1 cellular context compared by ENCODE assay signal in the genomic region with DNA sequence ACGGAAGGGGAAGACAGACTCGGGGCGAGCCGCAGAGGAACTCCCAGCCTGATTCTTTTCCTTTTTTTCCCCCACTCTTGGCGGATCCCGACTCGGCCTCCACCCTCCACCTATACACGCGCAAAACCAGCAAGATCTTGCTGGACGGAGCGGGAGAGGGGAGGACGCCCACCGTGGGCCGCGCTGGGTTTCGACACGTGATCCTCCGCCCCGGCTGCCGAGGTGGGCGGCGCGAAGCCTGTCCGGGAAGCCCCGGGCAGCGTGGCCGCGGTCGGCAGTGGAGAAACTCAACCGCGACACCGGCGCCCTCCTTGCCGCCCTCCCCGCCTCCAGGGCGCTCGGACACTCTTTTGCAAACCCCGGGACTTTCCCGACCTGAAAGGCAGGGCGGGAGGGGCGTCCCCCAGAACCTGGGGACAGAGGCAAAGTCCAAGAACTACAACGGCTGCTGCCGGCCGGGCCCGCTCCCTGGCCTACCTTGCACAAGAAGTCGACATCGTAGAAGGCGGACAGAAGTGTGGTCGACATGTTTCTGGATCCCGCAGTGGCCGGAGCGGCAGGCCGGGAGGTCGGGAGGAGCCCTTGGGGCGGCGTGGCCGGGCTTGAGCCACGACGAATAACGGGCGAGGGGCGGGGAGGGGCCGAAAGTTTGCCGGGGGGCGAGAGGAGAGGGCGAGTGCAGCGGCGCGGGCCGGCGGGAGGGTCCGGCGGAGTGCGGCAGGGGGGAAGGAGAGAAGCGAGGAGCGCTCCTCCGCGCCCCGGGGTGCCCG.
TF ChIP-seq lines count a peak whose summit lies in the region.

No MANE protein-coding gene starts in this region.

TF ChIP-seq in HepG2, 621 proteins besides CTCF, POLR2A, EP300 and RAD21 (continued from another document and continues in another):
- TF ChIP-seq, protein P1, sequence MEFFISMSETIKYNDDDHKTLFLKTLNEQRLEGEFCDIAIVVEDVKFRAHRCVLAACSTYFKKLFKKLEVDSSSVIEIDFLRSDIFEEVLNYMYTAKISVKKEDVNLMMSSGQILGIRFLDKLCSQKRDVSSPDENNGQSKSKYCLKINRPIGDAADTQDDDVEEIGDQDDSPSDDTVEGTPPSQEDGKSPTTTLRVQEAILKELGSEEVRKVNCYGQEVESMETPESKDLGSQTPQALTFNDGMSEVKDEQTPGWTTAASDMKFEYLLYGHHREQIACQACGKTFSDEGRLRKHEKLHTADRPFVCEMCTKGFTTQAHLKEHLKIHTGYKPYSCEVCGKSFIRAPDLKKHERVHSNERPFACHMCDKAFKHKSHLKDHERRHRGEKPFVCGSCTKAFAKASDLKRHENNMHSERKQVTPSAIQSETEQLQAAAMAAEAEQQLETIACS (CRISPR knock-in tag; IDR thresholded peaks at IDR 0.05): no peak; the same call in 1 of the 2 replicates
- TF ChIP-seq, protein P2, sequence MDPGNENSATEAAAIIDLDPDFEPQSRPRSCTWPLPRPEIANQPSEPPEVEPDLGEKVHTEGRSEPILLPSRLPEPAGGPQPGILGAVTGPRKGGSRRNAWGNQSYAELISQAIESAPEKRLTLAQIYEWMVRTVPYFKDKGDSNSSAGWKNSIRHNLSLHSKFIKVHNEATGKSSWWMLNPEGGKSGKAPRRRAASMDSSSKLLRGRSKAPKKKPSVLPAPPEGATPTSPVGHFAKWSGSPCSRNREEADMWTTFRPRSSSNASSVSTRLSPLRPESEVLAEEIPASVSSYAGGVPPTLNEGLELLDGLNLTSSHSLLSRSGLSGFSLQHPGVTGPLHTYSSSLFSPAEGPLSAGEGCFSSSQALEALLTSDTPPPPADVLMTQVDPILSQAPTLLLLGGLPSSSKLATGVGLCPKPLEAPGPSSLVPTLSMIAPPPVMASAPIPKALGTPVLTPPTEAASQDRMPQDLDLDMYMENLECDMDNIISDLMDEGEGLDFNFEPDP (CRISPR knock-in tag; conservative IDR thresholded peaks at IDR 0.05): no peak
- TF ChIP-seq MAF1 (CRISPR knock-in tag; IDR thresholded peaks at IDR 0.05; ENCODE audit: borderline replicate concordance) (no peak), SRY (CRISPR knock-in tag; IDR thresholded peaks at IDR 0.05) (no peak), RAD51 (IDR thresholded peaks at IDR 0.05; ENCODE audit: borderline replicate concordance) (no peak; the same call in 1 of the 2 replicates), ZNF530 (CRISPR knock-in tag; IDR thresholded peaks at IDR 0.05; ENCODE audit: low read depth) (no peak), ZNF772 (CRISPR knock-in tag; IDR thresholded peaks at IDR 0.05) (0 out of 2 replicates have a peak, but pooled peaks have one; percentile 5), ZNF441 (CRISPR knock-in tag; IDR thresholded peaks at IDR 0.05; ENCODE audit: borderline replicate concordance) (0 out of 2 replicates have a peak, but pooled peaks have one; percentile 54), HDAC6 (IDR thresholded peaks at IDR 0.05; ENCODE audit: low read depth, low read length) (no peak), CBX5 (CRISPR knock-in tag; IDR thresholded peaks at IDR 0.05; ENCODE audit: borderline replicate concordance) (no peak; the same call in none of the 2 replicates), ZNF329 (CRISPR knock-in tag; IDR thresholded peaks at IDR 0.05; ENCODE audit: low read depth) (peak; percentile 62), ATF1 (CRISPR knock-in tag; IDR thresholded peaks at IDR 0.05) (no peak), ZNF850 (CRISPR knock-in tag; conservative IDR thresholded peaks at IDR 0.05) (no peak), TOE1 (CRISPR knock-in tag; IDR thresholded peaks at IDR 0.05) (no peak; the same call in 1 of the 2 replicates), ARNTL (CRISPR knock-in tag; IDR thresholded peaks at IDR 0.05) (no peak; the same call in 1 of the 2 replicates), SMAD9 (CRISPR knock-in tag; IDR thresholded peaks at IDR 0.05) (no peak; the same call in 1 of the 2 replicates), ZNF207 (IDR thresholded peaks at IDR 0.05; ENCODE audit: borderline replicate concordance) (no peak), TGIF2 (CRISPR knock-in tag; IDR thresholded peaks at IDR 0.05) (0 out of 2 replicates have a peak, but pooled peaks have one; percentile 59), ZBTB20 (CRISPR knock-in tag; IDR thresholded peaks at IDR 0.05; ENCODE audit: borderline replicate concordance, low read depth) (no peak; the same call in 1 of the 2 replicates), ELF1 (CRISPR knock-in tag; IDR thresholded peaks at IDR 0.05) (no peak; the same call in 1 of the 2 replicates)
- TF ChIP-seq, protein P3, sequence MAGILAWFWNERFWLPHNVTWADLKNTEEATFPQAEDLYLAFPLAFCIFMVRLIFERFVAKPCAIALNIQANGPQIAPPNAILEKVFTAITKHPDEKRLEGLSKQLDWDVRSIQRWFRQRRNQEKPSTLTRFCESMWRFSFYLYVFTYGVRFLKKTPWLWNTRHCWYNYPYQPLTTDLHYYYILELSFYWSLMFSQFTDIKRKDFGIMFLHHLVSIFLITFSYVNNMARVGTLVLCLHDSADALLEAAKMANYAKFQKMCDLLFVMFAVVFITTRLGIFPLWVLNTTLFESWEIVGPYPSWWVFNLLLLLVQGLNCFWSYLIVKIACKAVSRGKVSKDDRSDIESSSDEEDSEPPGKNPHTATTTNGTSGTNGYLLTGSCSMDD (CRISPR knock-in tag; IDR thresholded peaks at IDR 0.05): no peak
- TF ChIP-seq, protein P4, sequence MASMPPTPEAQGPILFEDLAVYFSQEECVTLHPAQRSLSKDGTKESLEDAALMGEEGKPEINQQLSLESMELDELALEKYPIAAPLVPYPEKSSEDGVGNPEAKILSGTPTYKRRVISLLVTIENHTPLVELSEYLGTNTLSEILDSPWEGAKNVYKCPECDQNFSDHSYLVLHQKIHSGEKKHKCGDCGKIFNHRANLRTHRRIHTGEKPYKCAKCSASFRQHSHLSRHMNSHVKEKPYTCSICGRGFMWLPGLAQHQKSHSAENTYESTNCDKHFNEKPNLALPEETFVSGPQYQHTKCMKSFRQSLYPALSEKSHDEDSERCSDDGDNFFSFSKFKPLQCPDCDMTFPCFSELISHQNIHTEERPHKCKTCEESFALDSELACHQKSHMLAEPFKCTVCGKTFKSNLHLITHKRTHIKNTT (CRISPR knock-in tag; IDR thresholded peaks at IDR 0.05): no peak
- TF ChIP-seq, protein P5, sequence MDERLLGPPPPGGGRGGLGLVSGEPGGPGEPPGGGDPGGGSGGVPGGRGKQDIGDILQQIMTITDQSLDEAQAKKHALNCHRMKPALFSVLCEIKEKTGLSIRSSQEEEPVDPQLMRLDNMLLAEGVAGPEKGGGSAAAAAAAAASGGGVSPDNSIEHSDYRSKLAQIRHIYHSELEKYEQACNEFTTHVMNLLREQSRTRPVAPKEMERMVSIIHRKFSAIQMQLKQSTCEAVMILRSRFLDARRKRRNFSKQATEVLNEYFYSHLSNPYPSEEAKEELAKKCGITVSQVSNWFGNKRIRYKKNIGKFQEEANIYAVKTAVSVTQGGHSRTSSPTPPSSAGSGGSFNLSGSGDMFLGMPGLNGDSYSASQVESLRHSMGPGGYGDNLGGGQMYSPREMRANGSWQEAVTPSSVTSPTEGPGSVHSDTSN (CRISPR knock-in tag; IDR thresholded peaks at IDR 0.05): no peak
- TF ChIP-seq, protein P6, sequence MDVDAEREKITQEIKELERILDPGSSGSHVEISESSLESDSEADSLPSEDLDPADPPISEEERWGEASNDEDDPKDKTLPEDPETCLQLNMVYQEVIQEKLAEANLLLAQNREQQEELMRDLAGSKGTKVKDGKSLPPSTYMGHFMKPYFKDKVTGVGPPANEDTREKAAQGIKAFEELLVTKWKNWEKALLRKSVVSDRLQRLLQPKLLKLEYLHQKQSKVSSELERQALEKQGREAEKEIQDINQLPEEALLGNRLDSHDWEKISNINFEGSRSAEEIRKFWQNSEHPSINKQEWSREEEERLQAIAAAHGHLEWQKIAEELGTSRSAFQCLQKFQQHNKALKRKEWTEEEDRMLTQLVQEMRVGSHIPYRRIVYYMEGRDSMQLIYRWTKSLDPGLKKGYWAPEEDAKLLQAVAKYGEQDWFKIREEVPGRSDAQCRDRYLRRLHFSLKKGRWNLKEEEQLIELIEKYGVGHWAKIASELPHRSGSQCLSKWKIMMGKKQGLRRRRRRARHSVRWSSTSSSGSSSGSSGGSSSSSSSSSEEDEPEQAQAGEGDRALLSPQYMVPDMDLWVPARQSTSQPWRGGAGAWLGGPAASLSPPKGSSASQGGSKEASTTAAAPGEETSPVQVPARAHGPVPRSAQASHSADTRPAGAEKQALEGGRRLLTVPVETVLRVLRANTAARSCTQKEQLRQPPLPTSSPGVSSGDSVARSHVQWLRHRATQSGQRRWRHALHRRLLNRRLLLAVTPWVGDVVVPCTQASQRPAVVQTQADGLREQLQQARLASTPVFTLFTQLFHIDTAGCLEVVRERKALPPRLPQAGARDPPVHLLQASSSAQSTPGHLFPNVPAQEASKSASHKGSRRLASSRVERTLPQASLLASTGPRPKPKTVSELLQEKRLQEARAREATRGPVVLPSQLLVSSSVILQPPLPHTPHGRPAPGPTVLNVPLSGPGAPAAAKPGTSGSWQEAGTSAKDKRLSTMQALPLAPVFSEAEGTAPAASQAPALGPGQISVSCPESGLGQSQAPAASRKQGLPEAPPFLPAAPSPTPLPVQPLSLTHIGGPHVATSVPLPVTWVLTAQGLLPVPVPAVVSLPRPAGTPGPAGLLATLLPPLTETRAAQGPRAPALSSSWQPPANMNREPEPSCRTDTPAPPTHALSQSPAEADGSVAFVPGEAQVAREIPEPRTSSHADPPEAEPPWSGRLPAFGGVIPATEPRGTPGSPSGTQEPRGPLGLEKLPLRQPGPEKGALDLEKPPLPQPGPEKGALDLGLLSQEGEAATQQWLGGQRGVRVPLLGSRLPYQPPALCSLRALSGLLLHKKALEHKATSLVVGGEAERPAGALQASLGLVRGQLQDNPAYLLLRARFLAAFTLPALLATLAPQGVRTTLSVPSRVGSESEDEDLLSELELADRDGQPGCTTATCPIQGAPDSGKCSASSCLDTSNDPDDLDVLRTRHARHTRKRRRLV (CRISPR knock-in tag; IDR thresholded peaks at IDR 0.05): 0 out of 2 replicates have a peak, but pooled peaks have one; percentile 23
- TF ChIP-seq, protein P7, sequence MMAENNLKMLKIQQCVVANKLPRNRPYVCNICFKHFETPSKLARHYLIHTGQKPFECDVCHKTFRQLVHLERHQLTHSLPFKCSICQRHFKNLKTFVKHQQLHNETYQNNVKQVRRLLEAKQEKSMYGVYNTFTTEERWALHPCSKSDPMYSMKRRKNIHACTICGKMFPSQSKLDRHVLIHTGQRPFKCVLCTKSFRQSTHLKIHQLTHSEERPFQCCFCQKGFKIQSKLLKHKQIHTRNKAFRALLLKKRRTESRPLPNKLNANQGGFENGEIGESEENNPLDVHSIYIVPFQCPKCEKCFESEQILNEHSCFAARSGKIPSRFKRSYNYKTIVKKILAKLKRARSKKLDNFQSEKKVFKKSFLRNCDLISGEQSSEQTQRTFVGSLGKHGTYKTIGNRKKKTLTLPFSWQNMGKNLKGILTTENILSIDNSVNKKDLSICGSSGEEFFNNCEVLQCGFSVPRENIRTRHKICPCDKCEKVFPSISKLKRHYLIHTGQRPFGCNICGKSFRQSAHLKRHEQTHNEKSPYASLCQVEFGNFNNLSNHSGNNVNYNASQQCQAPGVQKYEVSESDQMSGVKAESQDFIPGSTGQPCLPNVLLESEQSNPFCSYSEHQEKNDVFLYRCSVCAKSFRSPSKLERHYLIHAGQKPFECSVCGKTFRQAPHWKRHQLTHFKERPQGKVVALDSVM (CRISPR knock-in tag; IDR thresholded peaks at IDR 0.05): no peak
- TF ChIP-seq, protein P8, sequence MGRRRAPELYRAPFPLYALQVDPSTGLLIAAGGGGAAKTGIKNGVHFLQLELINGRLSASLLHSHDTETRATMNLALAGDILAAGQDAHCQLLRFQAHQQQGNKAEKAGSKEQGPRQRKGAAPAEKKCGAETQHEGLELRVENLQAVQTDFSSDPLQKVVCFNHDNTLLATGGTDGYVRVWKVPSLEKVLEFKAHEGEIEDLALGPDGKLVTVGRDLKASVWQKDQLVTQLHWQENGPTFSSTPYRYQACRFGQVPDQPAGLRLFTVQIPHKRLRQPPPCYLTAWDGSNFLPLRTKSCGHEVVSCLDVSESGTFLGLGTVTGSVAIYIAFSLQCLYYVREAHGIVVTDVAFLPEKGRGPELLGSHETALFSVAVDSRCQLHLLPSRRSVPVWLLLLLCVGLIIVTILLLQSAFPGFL (CRISPR knock-in tag; IDR thresholded peaks at IDR 0.05): 0 out of 2 replicates have a peak, but pooled peaks have one; percentile 27
- TF ChIP-seq, protein P9, sequence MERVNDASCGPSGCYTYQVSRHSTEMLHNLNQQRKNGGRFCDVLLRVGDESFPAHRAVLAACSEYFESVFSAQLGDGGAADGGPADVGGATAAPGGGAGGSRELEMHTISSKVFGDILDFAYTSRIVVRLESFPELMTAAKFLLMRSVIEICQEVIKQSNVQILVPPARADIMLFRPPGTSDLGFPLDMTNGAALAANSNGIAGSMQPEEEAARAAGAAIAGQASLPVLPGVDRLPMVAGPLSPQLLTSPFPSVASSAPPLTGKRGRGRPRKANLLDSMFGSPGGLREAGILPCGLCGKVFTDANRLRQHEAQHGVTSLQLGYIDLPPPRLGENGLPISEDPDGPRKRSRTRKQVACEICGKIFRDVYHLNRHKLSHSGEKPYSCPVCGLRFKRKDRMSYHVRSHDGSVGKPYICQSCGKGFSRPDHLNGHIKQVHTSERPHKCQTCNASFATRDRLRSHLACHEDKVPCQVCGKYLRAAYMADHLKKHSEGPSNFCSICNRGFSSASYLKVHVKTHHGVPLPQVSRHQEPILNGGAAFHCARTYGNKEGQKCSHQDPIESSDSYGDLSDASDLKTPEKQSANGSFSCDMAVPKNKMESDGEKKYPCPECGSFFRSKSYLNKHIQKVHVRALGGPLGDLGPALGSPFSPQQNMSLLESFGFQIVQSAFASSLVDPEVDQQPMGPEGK (CRISPR knock-in tag; IDR thresholded peaks at IDR 0.05): no peak
- TF ChIP-seq, protein P10, sequence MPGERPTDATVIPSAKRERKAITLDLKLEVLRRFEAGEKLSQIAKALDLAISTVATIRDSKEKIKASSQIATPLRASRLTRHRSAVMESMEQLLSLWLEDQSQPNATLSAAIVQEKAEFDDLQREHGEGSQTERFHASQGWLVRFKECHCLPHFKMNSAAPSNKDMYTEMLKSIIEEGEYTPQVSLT (CRISPR knock-in tag; IDR thresholded peaks at IDR 0.05; ENCODE audit: borderline replicate concordance, low read depth): no peak; the same call in 1 of the 2 replicates
- TF ChIP-seq, protein P11, sequence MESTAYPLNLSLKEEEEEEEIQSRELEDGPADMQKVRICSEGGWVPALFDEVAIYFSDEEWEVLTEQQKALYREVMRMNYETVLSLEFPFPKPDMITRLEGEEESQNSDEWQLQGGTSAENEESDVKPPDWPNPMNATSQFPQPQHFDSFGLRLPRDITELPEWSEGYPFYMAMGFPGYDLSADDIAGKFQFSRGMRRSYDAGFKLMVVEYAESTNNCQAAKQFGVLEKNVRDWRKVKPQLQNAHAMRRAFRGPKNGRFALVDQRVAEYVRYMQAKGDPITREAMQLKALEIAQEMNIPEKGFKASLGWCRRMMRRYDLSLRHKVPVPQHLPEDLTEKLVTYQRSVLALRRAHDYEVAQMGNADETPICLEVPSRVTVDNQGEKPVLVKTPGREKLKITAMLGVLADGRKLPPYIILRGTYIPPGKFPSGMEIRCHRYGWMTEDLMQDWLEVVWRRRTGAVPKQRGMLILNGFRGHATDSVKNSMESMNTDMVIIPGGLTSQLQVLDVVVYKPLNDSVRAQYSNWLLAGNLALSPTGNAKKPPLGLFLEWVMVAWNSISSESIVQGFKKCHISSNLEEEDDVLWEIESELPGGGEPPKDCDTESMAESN (CRISPR knock-in tag; conservative IDR thresholded peaks at IDR 0.05): no peak; the same call in 1 of the 2 replicates
- TF ChIP-seq, protein P12, sequence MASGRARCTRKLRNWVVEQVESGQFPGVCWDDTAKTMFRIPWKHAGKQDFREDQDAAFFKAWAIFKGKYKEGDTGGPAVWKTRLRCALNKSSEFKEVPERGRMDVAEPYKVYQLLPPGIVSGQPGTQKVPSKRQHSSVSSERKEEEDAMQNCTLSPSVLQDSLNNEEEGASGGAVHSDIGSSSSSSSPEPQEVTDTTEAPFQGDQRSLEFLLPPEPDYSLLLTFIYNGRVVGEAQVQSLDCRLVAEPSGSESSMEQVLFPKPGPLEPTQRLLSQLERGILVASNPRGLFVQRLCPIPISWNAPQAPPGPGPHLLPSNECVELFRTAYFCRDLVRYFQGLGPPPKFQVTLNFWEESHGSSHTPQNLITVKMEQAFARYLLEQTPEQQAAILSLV (CRISPR knock-in tag; IDR thresholded peaks at IDR 0.05; ENCODE audit: borderline replicate concordance): peak; percentile 75; the same call in 1 of the 2 replicates
